In genomic region chr5:58455966-58456365, GRCh38 we compare ENCODE assay signal across 12 cellular contexts. TPM values are rescaled to one million over a fixed set of nuclear protein-coding genes. Genes with fewer than 3 reads are reported as not detected.
DNase-seq lines count a peak whose midpoint lies in the region; ATAC-seq and TF ChIP-seq lines count a peak whose summit lies in the region.
"Had no signal": no experiment of that assay in that cellular context is flagged by ENCODE, and none has a peak within 500 bp of the region (broad histone marks: within the 10 kb centered on the region; RNA-seq: fewer than 3 reads in every experiment).

No MANE protein-coding gene starts in this region.

- ATAC-seq in left cardiac atrium (peak in 1 of 2 donors; percentile 1), Right ventricle myocardium inferior (no peak), aorta (ENCODE audit: low FRiP score) (no peak), GM18519 (IDR thresholded peaks at IDR 0.05; ENCODE audit: low FRiP score, unreplicated experiment) (no peak)

- TF ChIP-seq CTCF in nephron (IDR thresholded peaks at IDR 0.05; ENCODE audit: unreplicated experiment in 3 of 3) (no peak), sigmoid colon (IDR thresholded peaks at IDR 0.05) (no peak)

- H3K9me3 ChIP-seq in aorta (ENCODE audit: control insufficient read depth, low read length) = no peaks in the 10 kb centered on the region
- H3K9me3 ChIP-seq in sigmoid colon = no peaks in the 10 kb centered on the region
- H3K9me3 ChIP-seq: adrenal gland had no signal

- intact Hi-C loops in left cardiac atrium (cut with DNase I) = loop anchor here (5.0 to 10.0 kb wide), 5 partner anchors 51 to 569 kb away; no protein-coding TSS in a partner anchor
- intact Hi-C loops in Right ventricle myocardium inferior (cut with DNase I) = loop anchor here (5.0 to 10.0 kb wide), 5 partner anchors 91 to 384 kb away; no protein-coding TSS in a partner anchor
- intact Hi-C loops in aorta (cut with DNase I) = loop anchor here in 1 of 2 donors (5.0 kb wide), 1 partner anchor 329 kb away; no protein-coding TSS in a partner anchor
- intact Hi-C loops in sigmoid colon (cut with DNase I) = loop anchor here (5.0 kb wide), 1 partner anchor 1544 kb away; no protein-coding TSS in a partner anchor

- H3K4me1 Mint-ChIP-seq in nephron = peaks cover 40% of the 10 kb centered on the region

- H3K36me3 Mint-ChIP-seq in nephron (ENCODE audit: low read depth) = peaks cover 70% of the 10 kb centered on the region

- H3K4me3 Mint-ChIP-seq in nephron = peak overlapping the region; percentile 67 to 80 (median 72)

- H3K27me3 ChIP-seq in aorta (ENCODE audit: control insufficient read depth in 1 of 2, insufficient read depth in 2 of 2, low read length in 1 of 2) (no peaks in the 10 kb centered on the region), sigmoid colon (no peaks in the 10 kb centered on the region)
- H3K27me3 ChIP-seq: adrenal gland had no signal

- TF ChIP-seq EP300 in sigmoid colon (IDR thresholded peaks at IDR 0.05) = no peak

- H3K4me1 ChIP-seq in aorta (ENCODE audit: control insufficient read depth in 1 of 2, insufficient read depth in 2 of 2, low read length in 2 of 2) (peaks cover 0 to 3% of the 10 kb centered on the region in 2 donors), sigmoid colon (peaks cover 0 to 9% (median 8%) of the 10 kb centered on the region in 4 donors)

- H3K27ac ChIP-seq in epithelial cell of prostate (peak overlapping the region; percentile 91), aorta (ENCODE audit: low read depth in 1 of 2, low read length in 2 of 2) (no peak overlapping the region), sigmoid colon (no peak overlapping the region)
- H3K27ac ChIP-seq: adrenal gland had no signal

- H3K27me3 Mint-ChIP-seq in nephron (ENCODE audit: low read depth) = no peaks in the 10 kb centered on the region

- peak; percentile 28 for DNase-seq in left cardiac atrium
- no peak for DNase-seq in Right ventricle myocardium inferior (ENCODE audit: missing footprints)
- no peak for DNase-seq in epithelial cell of prostate (ENCODE audit: low read depth, low spot score)
- no peak for DNase-seq in aorta
- DNase-seq in NCI-H345 treated with DMSO at 0.1 percent for 48 hours (lab: John Stamatoyannopoulos, UW; ENCODE audit: unreplicated experiment) = no peak
- DNase-seq in sigmoid colon = no peak
- DNase-seq: adrenal gland, DND-41, Karpas-422, NCI-H2171 treated with DMSO at 0.1 percent for 48 hours had no signal

- no peaks in the 10 kb centered on the region for H3K9me3 Mint-ChIP-seq in nephron

- 15 to 17% methylated on average over 5 of the region's 5 CpGs for WGBS in aorta, 2 donors
- WGBS in sigmoid colon, 2 donors = 83 to 86% methylated on average over 5 of the region's 5 CpGs

- H3K36me3 ChIP-seq in aorta (ENCODE audit: control insufficient read depth in 1 of 2, insufficient read depth in 2 of 2, low read length in 1 of 2) (peaks cover 3 to 8% of the 10 kb centered on the region in 2 donors), sigmoid colon (peaks cover 0 to 26% (median 13%) of the 10 kb centered on the region in 4 donors)

- H3K27ac Mint-ChIP-seq in nephron = peak overlapping the region in 1 of 3 experiments; percentile 29

- no peak for TF ChIP-seq POLR2A in sigmoid colon (IDR thresholded peaks at IDR 0.05)

- H3K4me3 ChIP-seq in aorta (ENCODE audit: low read length in 2 of 2) = peak overlapping the region; percentile 54 to 68
- H3K4me3 ChIP-seq in sigmoid colon = peak overlapping the region in 2 of 4 donors; percentile 73 to 84

RNA-seq across cellular contexts. Expression of gene PLK2, which starts 3.9 kb away (rescaled TPM):
- total RNA-seq in left cardiac atrium (100 to 1,000 TPM in 1 of 2 donors, 10 to 100 TPM in 1; 46.3 to 130 TPM), Right ventricle myocardium inferior (66.4 TPM), aorta (10 to 100 TPM; 42.8 to 64.6 TPM), sigmoid colon (10 to 100 TPM; 19.3 to 46.3 (median 34.8) TPM)
- polyA plus RNA-seq in aorta (10 to 100 TPM; 24.0 to 28.3 TPM), sigmoid colon (10 to 100 TPM in 1 of 3 donors, 1 to 10 TPM in 2; 6.4 to 16.0 (median 7.8) TPM)

RNA-seq across cellular contexts. Expression of gene GAPT, which starts 35.3 kb away (rescaled TPM):
- total RNA-seq in left cardiac atrium = under 1 TPM; 0.68 to 0.81 TPM
- 0.92 TPM for total RNA-seq in Right ventricle myocardium inferior
- 1 to 10 TPM; 1.9 to 2.8 TPM for total RNA-seq in aorta
- polyA plus RNA-seq in aorta = 1 to 10 TPM in 1 of 2 donors, under 1 TPM in 1; 0.82 to 1.3 TPM
- 1 to 10 TPM in 1 of 4 donors, under 1 TPM in 3; 0.28 to 2.5 (median 0.59) TPM for total RNA-seq in sigmoid colon
- 1 to 10 TPM in 1 of 3 donors, under 1 TPM in 2; 0.23 to 6.3 (median 0.60) TPM for polyA plus RNA-seq in sigmoid colon
